In genomic region chr1:214331827-214332423, GRCh38 we compare ENCODE assay signal across 8 cellular contexts. TPM values are rescaled to one million over a fixed set of nuclear protein-coding genes. Genes with fewer than 3 reads are reported as not detected.
DNase-seq lines count a peak whose midpoint lies in the region; ATAC-seq, FAIRE-seq and TF ChIP-seq lines count a peak whose summit lies in the region.

No MANE protein-coding gene starts in this region.

- TF ChIP-seq CTCF in WTC11 (IDR thresholded peaks at IDR 0.05) = peak; percentile 89

- no peaks in the 10 kb centered on the region for H3K9me3 Mint-ChIP-seq in WTC11

- peaks cover 29% of the 10 kb centered on the region for H3K4me1 Mint-ChIP-seq in WTC11

- peak; percentile 36 for ATAC-seq in WTC11

- H3K27ac Mint-ChIP-seq in WTC11 = no peak overlapping the region

- FAIRE-seq in GM19239 (lab: Jason Lieb, UNC) = no peak

- CTCF ChIA-PET in WTC11 (lab: Charles Lee) = interaction anchor here (0.6 to 11.2 kb wide), 100 partner anchors 8 to 881 kb away, joined by 3 to 382 read pairs (median 5); partner anchors contain the start of genes CENPF, PTPN14 and SMYD2

- no peak overlapping the region for H3K4me3 Mint-ChIP-seq in WTC11

- H3K27me3 Mint-ChIP-seq in WTC11 (ENCODE audit: low read depth) = no peaks in the 10 kb centered on the region

- no peaks in the 10 kb centered on the region for H3K36me3 Mint-ChIP-seq in WTC11

- POLR2A ChIA-PET in WTC11 (lab: Charles Lee) = interaction anchor here (0.7 to 1.0 kb wide), 2 partner anchors 219 to 249 kb away, joined by 3 to 5 read pairs; no protein-coding TSS in a partner anchor

- DNase-seq in COLO668 (lab: John Stamatoyannopoulos, UW; ENCODE audit: unreplicated experiment) (peak; percentile 54), GM19239 (ENCODE audit: insufficient read length, low spot score) (peak; percentile 40), LoVo (ENCODE audit: low spot score) (peak; percentile 39), WTC11 (ENCODE audit: low spot score) (peak; percentile 77), dermis blood vessel endothelial cell (peak; percentile 65), myocyte (ENCODE audit: low read depth) (peak; percentile 33), superior temporal gyrus (ENCODE audit: extremely low spot score) (peak; percentile 59), mesenteric fat pad (ENCODE audit: low spot score) (no peak)

TF ChIP-seq in WTC11, 78 proteins besides CTCF, POLR2A, EP300 and RAD21 (continues in another document):
- TF ChIP-seq NR2C2 (CRISPR knock-in tag; IDR thresholded peaks at IDR 0.05) (no peak), PRDM15 (CRISPR knock-in tag; IDR thresholded peaks at IDR 0.05) (no peak), AR (CRISPR knock-in tag; IDR thresholded peaks at IDR 0.05) (no peak), HMGA2 (CRISPR knock-in tag; IDR thresholded peaks at IDR 0.05) (no peak), PREB (CRISPR knock-in tag; IDR thresholded peaks at IDR 0.05; ENCODE audit: borderline replicate concordance) (no peak), FOXJ3 (CRISPR knock-in tag; IDR thresholded peaks at IDR 0.05; ENCODE audit: borderline replicate concordance) (no peak), STAT6 (CRISPR knock-in tag; conservative IDR thresholded peaks at IDR 0.05; ENCODE audit: low read depth) (no peak), FOXP4 (CRISPR knock-in tag; IDR thresholded peaks at IDR 0.05) (no peak), E2F4 (CRISPR knock-in tag; IDR thresholded peaks at IDR 0.05; ENCODE audit: borderline replicate concordance, low read depth) (no peak), SP1 (CRISPR knock-in tag; conservative IDR thresholded peaks at IDR 0.05) (no peak), IRF1 (CRISPR knock-in tag; IDR thresholded peaks at IDR 0.05) (no peak), TP53 (CRISPR knock-in tag; IDR thresholded peaks at IDR 0.05) (no peak), FOXP1 (CRISPR knock-in tag; IDR thresholded peaks at IDR 0.05; ENCODE audit: borderline replicate concordance) (no peak)

RNA-seq across cellular contexts. Expression of gene SMYD2, which starts 51.0 kb away (rescaled TPM):
- 6.3 to 6.8 TPM (median 6.4 TPM) in 3 replicates for total RNA-seq in WTC11 (2021)
- total RNA-seq in dermis blood vessel endothelial cell = 160 and 174 TPM in 2 replicates
- 19.6 and 20.0 TPM in 2 replicates for total RNA-seq in myocyte
- 22.6 TPM for polyA plus RNA-seq in myocyte (2012)
- total RNA-seq in mesenteric fat pad = 34.4 TPM
